In the genomic region with DNA sequence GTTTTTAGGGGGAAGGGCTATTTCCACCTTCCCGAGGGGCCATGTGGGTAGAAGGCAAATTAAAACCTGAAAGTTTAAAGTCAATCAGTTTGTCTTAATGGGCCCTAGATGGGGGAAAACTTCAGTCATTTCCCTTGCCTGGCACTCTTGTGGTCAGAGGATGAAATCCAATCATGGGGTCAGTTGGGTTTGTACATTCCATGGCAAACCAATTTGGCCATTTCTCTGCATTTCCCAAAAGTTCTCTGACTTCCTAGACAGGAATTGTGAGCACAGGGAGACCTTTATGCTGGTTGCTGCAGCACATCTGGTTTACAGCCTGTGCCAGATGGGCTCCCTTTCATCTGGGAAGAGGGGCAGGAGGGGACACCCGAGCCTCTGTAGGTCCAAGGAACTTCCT, we compare ENCODE assay signal across 18 cellular contexts.
DNase-seq lines count a peak whose midpoint lies in the region; ATAC-seq and TF ChIP-seq lines count a peak whose summit lies in the region.
"Had no signal": no experiment of that assay in that cellular context is flagged by ENCODE, and none has a peak within 500 bp of the region (broad histone marks: within the 10 kb centered on the region; RNA-seq: fewer than 3 reads in every experiment).

No MANE protein-coding gene starts in this region.

- H3K36me3 Mint-ChIP-seq in stimulated activated effector memory CD8-positive, alpha-beta T cell treated with anti-CD3 and anti-CD28 coated beads, Interleukin-12 subunit alpha, Interleukin-12 subunit beta, amount 100 ng/mL, for 72 hours = no peaks in the 10 kb centered on the region

- H3K27ac Mint-ChIP-seq in stimulated activated effector memory CD8-positive, alpha-beta T cell treated with anti-CD3 and anti-CD28 coated beads, Interleukin-12 subunit alpha, Interleukin-12 subunit beta, amount 100 ng/mL, for 72 hours = no peak overlapping the region

- no peaks in the 10 kb centered on the region for H3K9me3 Mint-ChIP-seq in stimulated activated effector memory CD8-positive, alpha-beta T cell treated with anti-CD3 and anti-CD28 coated beads, Interleukin-12 subunit alpha, Interleukin-12 subunit beta, amount 100 ng/mL, for 72 hours

- TF ChIP-seq CTCF in choroid plexus epithelial cell (conservative IDR thresholded peaks at IDR 0.05; ENCODE audit: low read depth, low read length) = no peak

- DNase-seq in AG20443 (ENCODE audit: low spot score) (peak; percentile 51), H4 (ENCODE audit: low spot score) (peak; percentile 34), choroid plexus epithelial cell (ENCODE audit: low read depth) (peak; percentile 34), myocyte (ENCODE audit: low read depth) (peak; percentile 35), NCI-H1048 (lab: John Stamatoyannopoulos, UW) (no peak), T-helper 2 cell (no peak)
- no peak for DNase-seq in stimulated activated effector memory CD8-positive, alpha-beta T cell treated with anti-CD3 and anti-CD28 coated beads, Interleukin-12 subunit alpha, Interleukin-12 subunit beta, amount 100 ng/mL, for 72 hours (ENCODE audit: low spot score in 2 of 2)
- DNase-seq: DMS79 treated with DMSO at 0.1 percent for 48 hours, NCI-H1436 treated with DMSO at 0.1 percent for 48 hours, NCI-H2029, NCI-H345, NCI-H524 treated with DMSO at 0.1 percent for 48 hours, RPMI8226, SIG-M5 had no signal

- no peak for ATAC-seq in HG03520 (IDR thresholded peaks at IDR 0.05; ENCODE audit: unreplicated experiment)
- no peak for ATAC-seq in stimulated activated effector memory CD8-positive, alpha-beta T cell treated with anti-CD3 and anti-CD28 coated beads, Interleukin-12 subunit alpha, Interleukin-12 subunit beta, amount 100 ng/mL, for 72 hours
- ATAC-seq: A549, HCT116, SK-N-SH treated with all-trans-retinoic acid at 6 μM for 48 hours had no signal

- no peak overlapping the region for H3K4me3 ChIP-seq in choroid plexus epithelial cell (ENCODE audit: low read depth, low read length)
- H3K4me3 ChIP-seq: A549 had no signal

- no peaks in the 10 kb centered on the region for H3K4me1 Mint-ChIP-seq in stimulated activated effector memory CD8-positive, alpha-beta T cell treated with anti-CD3 and anti-CD28 coated beads, Interleukin-12 subunit alpha, Interleukin-12 subunit beta, amount 100 ng/mL, for 72 hours

- H3K4me3 Mint-ChIP-seq in stimulated activated effector memory CD8-positive, alpha-beta T cell treated with anti-CD3 and anti-CD28 coated beads, Interleukin-12 subunit alpha, Interleukin-12 subunit beta, amount 100 ng/mL, for 72 hours = no peak overlapping the region

Comparison
In these comparisons a context has a peak if more than half of its experiments do, and no peak if none do; other contexts are left out.
1. DNase-seq: peak in AG20443 (single experiment), H4 (single experiment), choroid plexus epithelial cell (single experiment) and myocyte (single experiment); none in stimulated activated effector memory CD8-positive, alpha-beta T cell treated with anti-CD3 and anti-CD28 coated beads, Interleukin-12 subunit alpha, Interleukin-12 subunit beta, amount 100 ng/mL, for 72 hours (0 of 2), NCI-H1048 (single experiment) and T-helper 2 cell (0 of 5).